ENCODE assay signal across 26 cellular contexts in genomic region chr1:18716112-18716784, GRCh38.
DNase-seq lines count a peak whose midpoint lies in the region; ATAC-seq and TF ChIP-seq lines count a peak whose summit lies in the region.
"Had no signal": no experiment of that assay in that cellular context is flagged by ENCODE, and none has a peak within 500 bp of the region (broad histone marks: within the 10 kb centered on the region; RNA-seq: fewer than 3 reads in every experiment).

No MANE protein-coding gene starts in this region.

- TF ChIP-seq POLR2A in erythroblast (IDR thresholded peaks at IDR 0.05; ENCODE audit: low read length) = no peak

- H4K20me1 ChIP-seq in neural progenitor cell (ENCODE audit: low read depth) (peaks cover 13% of the 10 kb centered on the region), MM.1S (ENCODE audit: insufficient read depth, low read length) (0 out of 2 replicates have a peak, but pooled peaks cover 2% of the 10 kb centered on the region)

- H2AFZ ChIP-seq in neural progenitor cell (replicated peaks) = peak overlapping the region; percentile 70
- no peak overlapping the region for H2AFZ ChIP-seq in MM.1S (ENCODE audit: low read length)
- H2AFZ ChIP-seq: GM23248 had no signal

- CTCF ChIA-PET in HEK293 (lab: Yijun Ruan, JAX) (interaction anchor here (0.7 kb wide), 2 partner anchors 200 to 1166 kb away, joined by 3 read pairs; no protein-coding TSS in a partner anchor), WTC11 (lab: Charles Lee) (interaction anchor here (0.5 to 2.3 kb wide), 5 partner anchors 79 to 1178 kb away, joined by 3 to 7 read pairs (median 4); no protein-coding TSS in a partner anchor)

- peak; percentile 36 for ATAC-seq in WTC11
- ATAC-seq in HG02885 (IDR thresholded peaks at IDR 0.05; ENCODE audit: poor library complexity, unreplicated experiment) = no peak
- ATAC-seq: activated naive CD8-positive, alpha-beta T cell treated with anti-CD3 and anti-CD28 coated beads, Interleukin-2, amount 50 U/mL, for 24 hours; left lobe of liver had no signal

- TF ChIP-seq CTCF in HEK293 (tag by site-specific recombination; IDR thresholded peaks at IDR 0.05) (no peak), WTC11 (IDR thresholded peaks at IDR 0.05) (no peak), neural progenitor cell (IDR thresholded peaks at IDR 0.05) (no peak), MM.1S (IDR thresholded peaks at IDR 0.05; ENCODE audit: low read length) (no peak)

- H3K36me3 Mint-ChIP-seq in WTC11 = no peaks in the 10 kb centered on the region
- H3K36me3 Mint-ChIP-seq in neural progenitor cell = no peaks in the 10 kb centered on the region

- peak overlapping the region; percentile 71 for H3K4me3 Mint-ChIP-seq in WTC11
- peak overlapping the region; percentile 84 for H3K4me3 Mint-ChIP-seq in neural progenitor cell
- H3K4me3 Mint-ChIP-seq: activated CD4-positive, alpha-beta T cell treated with anti-CD3 and anti-CD28 coated beads, Interleukin-2, amount 10 ng/mL, durations not matched to agents 24 days and 14 days; activated naive CD8-positive, alpha-beta T cell treated with anti-CD3 and anti-CD28 coated beads, Interleukin-2, amount 50 U/mL, for 24 hours; dendritic cell treated with granulocyte-macrophage colony-stimulating factor and Interleukin-4, amounts not matched to agents 40 ng/mL and 50 ng/mL, for 4 days had no signal

- H3K9me3 Mint-ChIP-seq in WTC11 = no peaks in the 10 kb centered on the region
- H3K9me3 Mint-ChIP-seq in neural progenitor cell = no peaks in the 10 kb centered on the region
- H3K9me3 Mint-ChIP-seq: activated CD4-positive, alpha-beta T cell treated with anti-CD3 and anti-CD28 coated beads, Interleukin-2, amount 10 ng/mL, durations not matched to agents 24 days and 14 days; activated naive CD8-positive, alpha-beta T cell treated with anti-CD3 and anti-CD28 coated beads, Interleukin-2, amount 50 U/mL, for 24 hours; activated T-helper 2 cell treated with anti-CD3 and anti-CD28 coated beads, Interferon-gamma antibody, Interleukin-2, Interleukin-4, amounts not matched to agents 10 μg/mL and 5 μg/mL and 100 μg/mL, durations not matched to agents 14 hours and 24 hours and 36 hours; dendritic cell treated with granulocyte-macrophage colony-stimulating factor and Interleukin-4, amounts not matched to agents 40 ng/mL and 50 ng/mL, for 4 days had no signal

- H3F3A ChIP-seq in neural progenitor cell (ENCODE audit: low read depth) (peaks cover 5% of the 10 kb centered on the region), MM.1S (ENCODE audit: insufficient read depth, low read length) (no peaks in the 10 kb centered on the region)

- peaks cover 31% of the 10 kb centered on the region for H3K27me3 ChIP-seq in iPS DF 6.9 (ENCODE audit: control insufficient read depth, insufficient read depth, low read length)
- H3K27me3 ChIP-seq in neural progenitor cell = peaks cover 98% of the 10 kb centered on the region
- H3K27me3 ChIP-seq in MM.1S (replicated peaks; ENCODE audit: insufficient read depth, low read length) = peaks cover 96% of the 10 kb centered on the region

- H3K4me2 ChIP-seq in neural progenitor cell = peak overlapping the region; percentile 88
- H3K4me2 ChIP-seq in MM.1S (ENCODE audit: low read depth, low read length) = no peak overlapping the region

- H3K9me2 ChIP-seq in MM.1S (replicated peaks; ENCODE audit: insufficient read depth, low read length) = no peaks in the 10 kb centered on the region

- no peaks in the 10 kb centered on the region for H3K36me3 ChIP-seq in HEK293 (ENCODE audit: control insufficient read depth in 2 of 2, insufficient read depth in 1 of 2, low read length in 2 of 2)
- H3K36me3 ChIP-seq in iPS DF 6.9 (ENCODE audit: control insufficient read depth, insufficient read depth, low read length) = no peaks in the 10 kb centered on the region
- H3K36me3 ChIP-seq in neural progenitor cell = no peaks in the 10 kb centered on the region
- H3K36me3 ChIP-seq in MM.1S (replicated peaks; ENCODE audit: insufficient read depth, low read length) = no peaks in the 10 kb centered on the region
- H3K36me3 ChIP-seq: breast epithelium, Peyer's patch, sigmoid colon, tibial nerve had no signal

- H3K79me2 ChIP-seq in neural progenitor cell (ENCODE audit: low read depth) (no peaks in the 10 kb centered on the region), MM.1S (ENCODE audit: low read length) (no peaks in the 10 kb centered on the region)

- H3K27ac ChIP-seq in HEK293 (ENCODE audit: extremely low read depth, low read depth, low read length) = no peak overlapping the region
- no peak overlapping the region for H3K27ac ChIP-seq in iPS DF 6.9 (ENCODE audit: low read length)
- H3K27ac ChIP-seq in neural progenitor cell = no peak overlapping the region
- H3K27ac ChIP-seq in MM.1S (ENCODE audit: low read length) = no peak overlapping the region
- H3K27ac ChIP-seq: breast epithelium, GM23248, Peyer's patch, sigmoid colon, SK-N-MC, tibial nerve had no signal

- H3K4me1 ChIP-seq in HEK293 (ENCODE audit: control insufficient read depth, insufficient read depth, low read length) = no peaks in the 10 kb centered on the region
- H3K4me1 ChIP-seq in iPS DF 6.9 (ENCODE audit: control insufficient read depth, insufficient read depth, low read length) = peaks cover 1% of the 10 kb centered on the region; the same call in 1 of the 2 replicates
- peaks cover 13% of the 10 kb centered on the region for H3K4me1 ChIP-seq in neural progenitor cell
- H3K4me1 ChIP-seq in MM.1S (ENCODE audit: low read length) = no peaks in the 10 kb centered on the region
- H3K4me1 ChIP-seq: breast epithelium, Caco-2, Peyer's patch had no signal

- H3K4me3 ChIP-seq in HEK293 (ENCODE audit: low read depth, low read length) (no peak overlapping the region), iPS DF 6.9 (ENCODE audit: low read length) (peak overlapping the region; percentile 19; the same call in 1 of the 2 replicates), neural progenitor cell (peak overlapping the region; percentile 63), MM.1S (ENCODE audit: low read length) (no peak overlapping the region)
- H3K4me3 ChIP-seq: GM23248, Peyer's patch, sigmoid colon, SK-N-MC, tibial nerve had no signal

- 100% methylated on average over 1 of the region's 15 CpGs for WGBS in iPS DF 6.9 (ENCODE audit: insufficient coverage, insufficient read length)

- H3K27ac Mint-ChIP-seq in WTC11 (no peak overlapping the region), neural progenitor cell (no peak overlapping the region)
- H3K27ac Mint-ChIP-seq: activated CD4-positive, alpha-beta T cell treated with anti-CD3 and anti-CD28 coated beads, Interleukin-2, amount 10 ng/mL, durations not matched to agents 24 days and 14 days; activated naive CD8-positive, alpha-beta T cell treated with anti-CD3 and anti-CD28 coated beads, Interleukin-2, amount 50 U/mL, for 24 hours; activated T-helper 2 cell treated with anti-CD3 and anti-CD28 coated beads, Interferon-gamma antibody, Interleukin-2, Interleukin-4, amounts not matched to agents 10 μg/mL and 5 μg/mL and 100 μg/mL, durations not matched to agents 14 hours and 24 hours and 36 hours; dendritic cell treated with granulocyte-macrophage colony-stimulating factor and Interleukin-4, amounts not matched to agents 40 ng/mL and 50 ng/mL, for 4 days had no signal

- peaks cover 9% of the 10 kb centered on the region for H3K4me1 Mint-ChIP-seq in WTC11
- H3K4me1 Mint-ChIP-seq in neural progenitor cell = peaks cover 12% of the 10 kb centered on the region

- DNase-seq in WTC11 (ENCODE audit: low spot score) = no peak
- DNase-seq in iPS DF 6.9 (ENCODE audit: low read depth, low spot score) = no peak
- no peak for DNase-seq in neural progenitor cell (ENCODE audit: low spot score)
- no peak for DNase-seq in MM.1S
- DNase-seq in activated effector memory CD4-positive, alpha-beta T cell treated with Interleukin-2 at 50 U/mL for 16 hours = no peak
- DNase-seq in erythroblast (lab: John Stamatoyannopoulos, UW) = no peak
- DNase-seq: activated CD4-positive, alpha-beta T cell treated with anti-CD3 and anti-CD28 coated beads, Interleukin-2, amount 10 ng/mL, durations not matched to agents 24 days and 14 days; activated naive CD8-positive, alpha-beta T cell treated with anti-CD3 and anti-CD28 coated beads, Interleukin-2, amount 50 U/mL, for 24 hours; Caco-2; EL; foreskin fibroblast; GM23248; NCI-H2171 treated with DMSO at 0.1 percent for 48 hours; NCI-H82; Peyer's patch; sigmoid colon; stimulated activated naive CD4-positive, alpha-beta T cell; T1000 had no signal

- POLR2A ChIA-PET in HEK293 (lab: Yijun Ruan, JAX) = no interaction called here
- POLR2A ChIA-PET in WTC11 (lab: Charles Lee) = interaction anchor here (0.6 kb wide), 1 partner anchor 74 kb away, joined by 4 read pairs; no protein-coding TSS in a partner anchor

- no peak overlapping the region for H3K9ac ChIP-seq in neural progenitor cell
- H3K9ac ChIP-seq in MM.1S (ENCODE audit: low read length) = no peak overlapping the region
- H3K9ac ChIP-seq: GM23248 had no signal

- H3K9me3 ChIP-seq in HEK293 (ENCODE audit: control insufficient read depth, insufficient read depth, low read depth, low read length) = no peaks in the 10 kb centered on the region
- H3K9me3 ChIP-seq in iPS DF 6.9 (ENCODE audit: control insufficient read depth, insufficient read depth, low read length) = no peaks in the 10 kb centered on the region
- H3K9me3 ChIP-seq in neural progenitor cell (ENCODE audit: low read depth) = no peaks in the 10 kb centered on the region
- H3K9me3 ChIP-seq in MM.1S (replicated peaks; ENCODE audit: insufficient read depth, low read length) = no peaks in the 10 kb centered on the region
- H3K9me3 ChIP-seq: breast epithelium, Caco-2, Peyer's patch, sigmoid colon, tibial nerve had no signal

- H3K27me3 Mint-ChIP-seq in WTC11 (ENCODE audit: low read depth) (peaks cover 71% of the 10 kb centered on the region), neural progenitor cell (ENCODE audit: insufficient read depth, low read depth) (peaks cover 26% of the 10 kb centered on the region)

TF ChIP-seq in HEK293, 187 proteins besides CTCF, POLR2A, EP300 and RAD21 (continues in another document):
- peak; percentile 70 for TF ChIP-seq EGR2 (tag by site-specific recombination; IDR thresholded peaks at IDR 0.05; ENCODE audit: low read depth)
- TF ChIP-seq ZFHX2 (tag by site-specific recombination; conservative IDR thresholded peaks at IDR 0.05) = peak; percentile 69
- peak; percentile 50; the same call in 1 of the 2 replicates for TF ChIP-seq PRDM1 (tag by site-specific recombination; IDR thresholded peaks at IDR 0.05)

Comparison
In these comparisons a context has a peak if more than half of its experiments do, and no peak if none do; other contexts are left out.
1. H3K4me3 ChIP-seq: peak in iPS DF 6.9 (single experiment) and neural progenitor cell (single experiment); none in HEK293 (single experiment) and MM.1S (single experiment).